1 cellular context compared by ENCODE assay signal in genomic region chr17:4175921-4176802, GRCh38.
TF ChIP-seq lines count a peak whose summit lies in the region.

No MANE protein-coding gene starts in this region.

TF ChIP-seq in HEK293, 187 proteins besides CTCF, POLR2A, EP300 and RAD21 (continued from another document):
- TF ChIP-seq ZNF148 (tag by site-specific recombination; IDR thresholded peaks at IDR 0.05; ENCODE audit: borderline replicate concordance) (no peak), PBX3 (CRISPR knock-in tag; IDR thresholded peaks at IDR 0.05) (no peak), ZNF670 (tag by site-specific recombination; IDR thresholded peaks at IDR 0.05; ENCODE audit: low read depth) (no peak), ZBTB44 (tag by site-specific recombination; IDR thresholded peaks at IDR 0.05) (no peak), ZBTB8A (tag by site-specific recombination; IDR thresholded peaks at IDR 0.05) (no peak), MYNN (tag by site-specific recombination; IDR thresholded peaks at IDR 0.05; ENCODE audit: borderline replicate concordance) (no peak), ZNF843 (tag by site-specific recombination; IDR thresholded peaks at IDR 0.05) (no peak), GLI2 (tag by site-specific recombination; IDR thresholded peaks at IDR 0.05; ENCODE audit: borderline replicate concordance, low read depth) (no peak), ZNF530 (tag by site-specific recombination; IDR thresholded peaks at IDR 0.05; ENCODE audit: low read depth) (no peak), ZNF280D (tag by site-specific recombination; IDR thresholded peaks at IDR 0.05) (no peak), ZBTB10 (tag by site-specific recombination; IDR thresholded peaks at IDR 0.05) (no peak)
TF ChIP-seq in HEK293: peak in this region for 0.
